Comparison of ENCODE assay signal across 9 cellular contexts in the genomic region with DNA sequence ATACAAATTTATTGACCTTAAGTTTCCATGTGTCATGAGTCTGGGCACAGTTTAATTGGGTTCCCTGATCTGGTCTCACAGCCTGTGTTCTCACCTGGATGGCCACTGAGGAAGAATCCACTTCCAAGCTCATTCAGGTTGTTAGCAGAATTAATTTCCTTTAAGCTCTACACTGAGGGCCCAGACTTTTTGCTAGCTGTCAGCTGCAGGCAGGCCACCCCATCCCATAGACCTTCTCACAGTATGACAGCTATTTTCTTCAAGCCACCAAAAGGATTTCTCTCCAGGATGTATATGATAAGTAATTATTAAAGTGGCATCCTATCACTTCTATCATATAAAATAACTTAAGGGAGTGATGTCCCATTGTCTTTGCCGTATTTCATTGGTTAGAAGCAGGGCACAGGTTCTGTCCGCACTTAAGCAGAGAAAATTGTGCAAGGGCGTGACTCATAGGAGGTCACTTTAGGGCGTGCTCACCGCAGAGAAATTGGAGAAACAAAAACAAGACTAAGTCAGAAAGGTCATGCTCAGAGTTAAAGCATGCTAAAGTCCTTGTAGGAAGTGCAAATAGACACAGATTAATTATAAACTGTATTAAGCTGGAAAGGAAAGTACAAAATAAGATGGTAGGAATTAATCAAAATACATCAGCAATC.
DNase-seq lines count a peak whose midpoint lies in the region; FAIRE-seq and TF ChIP-seq lines count a peak whose summit lies in the region.
"Had no signal": no experiment of that assay in that cellular context is flagged by ENCODE, and none has a peak within 500 bp of the region (broad histone marks: within the 10 kb centered on the region; RNA-seq: fewer than 3 reads in every experiment).

No MANE protein-coding gene starts in this region.

- TF ChIP-seq CTCF in adrenal gland (IDR thresholded peaks at IDR 0.05) (no peak), kidney (IDR thresholded peaks at IDR 0.05; ENCODE audit: borderline replicate concordance, extremely low read depth, insufficient read depth) (no peak)

- H3K36me3 ChIP-seq in adrenal gland (replicated peaks in 1 of 2) (no peaks in the 10 kb centered on the region), kidney (ENCODE audit: control insufficient read depth in 1 of 2, insufficient read depth in 2 of 2, low read length in 2 of 2) (no peaks in the 10 kb centered on the region), urinary bladder (ENCODE audit: insufficient read depth) (no peaks in the 10 kb centered on the region)

- no peaks in the 10 kb centered on the region for H3K9me3 ChIP-seq in adrenal gland (replicated peaks in 1 of 3)
- H3K9me3 ChIP-seq in kidney (ENCODE audit: control insufficient read depth in 1 of 2, low read length in 2 of 2) = no peaks in the 10 kb centered on the region

- TF ChIP-seq POLR2A in adrenal gland (IDR thresholded peaks at IDR 0.05) = no peak

- no peak overlapping the region for H3K9ac ChIP-seq in kidney (ENCODE audit: low read length in 2 of 2)

- intact Hi-C loops in adrenal gland (cut with DNase I) = no loop called here
- intact Hi-C loops in kidney (cut with DNase I) = no loop called here

- FAIRE-seq in kidney (lab: Jason Lieb, UNC) = peak; percentile 94

- H3K4me3 ChIP-seq in adrenal gland = no peak overlapping the region
- H3K4me3 ChIP-seq in kidney (ENCODE audit: low read length in 2 of 2) = no peak overlapping the region
- H3K4me3 ChIP-seq in urinary bladder (ENCODE audit: low read depth, low read length) = no peak overlapping the region

- H3K4me1 ChIP-seq in adrenal gland (replicated peaks in 1 of 2) (peaks cover 35 to 39% of the 10 kb centered on the region in 2 donors), kidney (ENCODE audit: control insufficient read depth in 1 of 2, insufficient read depth in 1 of 2, low read depth in 1 of 2, low read length in 2 of 2) (peaks cover 0 to 5% of the 10 kb centered on the region in 2 donors), urinary bladder (ENCODE audit: insufficient read depth) (peaks cover 4% of the 10 kb centered on the region)

- peak overlapping the region in 3 of 5 donors; percentile 17 to 71 (median 56) for H3K27ac ChIP-seq in adrenal gland
- peak overlapping the region; percentile 61 to 62 for H3K27ac ChIP-seq in kidney (ENCODE audit: low read depth in 2 of 2, low read length in 2 of 2)
- peak overlapping the region; percentile 42 for H3K27ac ChIP-seq in urinary bladder (ENCODE audit: low read depth)
- H3K27ac ChIP-seq: 22Rv1 had no signal

- no peaks in the 10 kb centered on the region for H3K27me3 ChIP-seq in adrenal gland

- DNase-seq in DMS53 (lab: John Stamatoyannopoulos, UW) = peak; percentile 38
- DNase-seq in DMS53 treated with DMSO at 0.1 percent for 48 hours (lab: John Stamatoyannopoulos, UW; ENCODE audit: unreplicated experiment) = no peak
- peak; percentile 69 to 91 (median 86) for DNase-seq in adrenal gland
- DNase-seq in kidney = peak; percentile 64
- DNase-seq in NCI-H1105 (lab: John Stamatoyannopoulos, UW) = no peak
- DNase-seq in globus pallidus (ENCODE audit: low spot score) = no peak
- no peak for DNase-seq in NCI-H2227 treated with DMSO at 0.1 percent for 48 hours (lab: John Stamatoyannopoulos, UW)

- WGBS in adrenal gland, 4 donors = 13 to 25% (median 20%) methylated on average over 5 of the region's 5 CpGs
- 62% methylated on average over 5 of the region's 5 CpGs for WGBS in urinary bladder

Comparison
In these comparisons a context has a peak if more than half of its experiments do, and no peak if none do; other contexts are left out.
1. DNase-seq: peak in DMS53 (single experiment), adrenal gland (7 of 7) and kidney (single experiment); none in DMS53 treated with DMSO at 0.1 percent for 48 hours (single experiment), NCI-H1105 (single experiment), globus pallidus (single experiment) and NCI-H2227 treated with DMSO at 0.1 percent for 48 hours (single experiment).
2. Peak in every context shown above with its lines, with median percentiles within 50 percentile points of each other: H3K27ac ChIP-seq.